9 cellular contexts compared by ENCODE assay signal in the genomic region with DNA sequence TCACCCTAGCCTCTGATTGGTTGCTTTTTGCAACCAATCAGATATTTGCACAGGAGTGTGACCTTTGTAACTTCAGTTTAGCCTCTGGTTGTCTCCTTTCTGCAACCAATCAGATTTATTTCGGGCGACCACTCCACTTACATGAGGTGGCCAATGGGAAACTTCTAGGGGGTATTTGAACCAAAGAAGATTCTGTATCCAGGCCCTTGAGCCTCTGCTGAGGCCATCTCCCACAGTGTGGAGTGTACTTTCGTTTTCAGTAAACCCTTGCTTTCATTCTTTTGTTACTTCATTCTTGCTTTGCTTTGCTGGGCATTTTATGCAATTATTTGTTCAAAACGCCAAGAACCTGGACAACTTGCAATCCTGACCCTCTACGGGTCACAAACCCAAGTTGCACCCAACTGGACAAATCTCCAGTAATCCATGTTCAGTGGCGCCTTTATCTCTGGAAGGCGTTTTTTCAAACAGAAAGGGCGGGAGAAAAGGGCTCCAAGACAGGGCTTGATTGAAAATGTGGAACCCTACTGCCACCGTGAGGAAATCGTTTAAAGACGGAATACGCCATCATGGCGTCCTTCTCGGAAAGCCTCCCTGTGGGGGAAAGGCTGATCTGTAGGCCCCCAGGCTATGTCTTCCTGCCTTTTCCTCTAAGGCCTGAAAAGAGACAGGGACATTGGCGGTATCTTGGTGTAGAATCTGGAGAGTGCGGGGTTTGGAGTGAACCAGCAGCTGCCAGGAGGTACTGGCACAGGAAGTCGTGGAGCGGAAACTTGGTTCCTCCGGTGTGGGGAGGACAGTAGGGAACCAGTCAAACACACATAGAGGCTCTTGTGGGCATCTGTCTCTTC.
A peak's percentile ranks its signal among the peaks of the same experiment; 100 is the strongest.
DNase-seq lines count a peak whose midpoint lies in the region; ATAC-seq and FAIRE-seq lines count a peak whose summit lies in the region.
"Had no signal": no experiment of that assay in that cellular context is flagged by ENCODE, and none has a peak within 500 bp of the region (broad histone marks: within the 10 kb centered on the region; RNA-seq: fewer than 3 reads in every experiment).

No MANE protein-coding gene starts in this region.

- CTCF ChIA-PET in naive thymus-derived CD4-positive, alpha-beta T cell (lab: Charles Lee): no interaction called here

- H3K4me3 ChIP-seq in naive thymus-derived CD4-positive, alpha-beta T cell (ENCODE audit: low read length): no peak overlapping the region
- H3K4me3 ChIP-seq: body of pancreas had no signal

- no peaks in the 10 kb centered on the region for H3K4me1 Mint-ChIP-seq in activated T-cell treated with anti-CD3 and anti-CD28 coated beads, Interleukin-2, amount 50 U/mL, for 4 hours (ENCODE audit: low read depth)
- H3K4me1 Mint-ChIP-seq in naive thymus-derived CD4-positive, alpha-beta T cell: peaks cover 0 to 6% (median 0%) of the 10 kb centered on the region in 7 donors

- DNase-seq in GM04504 (ENCODE audit: low read depth) (peak; percentile 82), HTR-8/SVneo (ENCODE audit: insufficient read length, low spot score) (no peak), NCI-H524 treated with DMSO at 0.1 percent for 48 hours (lab: John Stamatoyannopoulos, UW) (no peak), HPDE6-E6E7 (ENCODE audit: extremely low spot score) (no peak)
- DNase-seq in activated T-cell treated with anti-CD3 and anti-CD28 coated beads, Interleukin-2, amount 50 U/mL, for 4 hours: peak; percentile 74
- DNase-seq in naive thymus-derived CD4-positive, alpha-beta T cell: peak in 5 of 9 donors; percentile 85 to 93 (median 91)

- H3K4me3 Mint-ChIP-seq in activated T-cell treated with anti-CD3 and anti-CD28 coated beads, Interleukin-2, amount 50 U/mL, for 4 hours: no peak overlapping the region
- H3K4me3 Mint-ChIP-seq in naive thymus-derived CD4-positive, alpha-beta T cell: peak overlapping the region in 5 of 10 donors; percentile 82 to 97 (median 93)

- H3K36me3 Mint-ChIP-seq in activated T-cell treated with anti-CD3 and anti-CD28 coated beads, Interleukin-2, amount 50 U/mL, for 4 hours (ENCODE audit: insufficient read depth): peaks cover 4% of the 10 kb centered on the region
- peaks cover 0 to 18% (median 6%) of the 10 kb centered on the region in 5 donors for H3K36me3 Mint-ChIP-seq in naive thymus-derived CD4-positive, alpha-beta T cell

- no peaks in the 10 kb centered on the region for H3K4me1 ChIP-seq in naive thymus-derived CD4-positive, alpha-beta T cell (ENCODE audit: control insufficient read depth in 2 of 2, insufficient read depth in 2 of 2, low read length in 2 of 2)
- H3K4me1 ChIP-seq: body of pancreas had no signal

- H3K27ac Mint-ChIP-seq in naive thymus-derived CD4-positive, alpha-beta T cell: peak overlapping the region in 4 of 9 donors; percentile 90 to 97 (median 96)

- no peaks in the 10 kb centered on the region for H3K27me3 Mint-ChIP-seq in activated T-cell treated with anti-CD3 and anti-CD28 coated beads, Interleukin-2, amount 50 U/mL, for 4 hours (ENCODE audit: low read depth)
- no peaks in the 10 kb centered on the region for H3K27me3 Mint-ChIP-seq in naive thymus-derived CD4-positive, alpha-beta T cell

- intact Hi-C loops in naive thymus-derived CD4-positive, alpha-beta T cell (cut with micrococcal nuclease): no loop called here

- no peaks in the 10 kb centered on the region for H3K36me3 ChIP-seq in naive thymus-derived CD4-positive, alpha-beta T cell (ENCODE audit: control insufficient read depth in 2 of 3, insufficient read depth in 3 of 3, low read length in 3 of 3)

- no peaks in the 10 kb centered on the region for H3K27me3 ChIP-seq in naive thymus-derived CD4-positive, alpha-beta T cell (ENCODE audit: control insufficient read depth in 2 of 2, insufficient read depth in 2 of 2, low read length in 2 of 2)
- H3K27me3 ChIP-seq: body of pancreas had no signal

- H3K27ac ChIP-seq in naive thymus-derived CD4-positive, alpha-beta T cell (ENCODE audit: low read depth, low read length): peak overlapping the region; percentile 56

- H3K9me3 ChIP-seq in naive thymus-derived CD4-positive, alpha-beta T cell (ENCODE audit: control insufficient read depth in 2 of 3, low read length in 3 of 3): no peaks in the 10 kb centered on the region
- H3K9me3 ChIP-seq: body of pancreas had no signal

- H3K9me3 Mint-ChIP-seq in activated T-cell treated with anti-CD3 and anti-CD28 coated beads, Interleukin-2, amount 50 U/mL, for 4 hours: peaks cover 4% of the 10 kb centered on the region
- peaks cover 0 to 15% (median 4%) of the 10 kb centered on the region in 11 donors for H3K9me3 Mint-ChIP-seq in naive thymus-derived CD4-positive, alpha-beta T cell

- POLR2A ChIA-PET in naive thymus-derived CD4-positive, alpha-beta T cell (lab: Charles Lee): no interaction called here

- ATAC-seq in HG03025 (IDR thresholded peaks at IDR 0.05; ENCODE audit: low FRiP score, unreplicated experiment) (peak; percentile 59), GM21367 (IDR thresholded peaks at IDR 0.05; ENCODE audit: unreplicated experiment) (no peak)
- ATAC-seq in activated T-cell treated with anti-CD3 and anti-CD28 coated beads, Interleukin-2, amount 50 U/mL, for 4 hours: peak in 1 of 2 donors; percentile 69
- ATAC-seq in naive thymus-derived CD4-positive, alpha-beta T cell: no peak
- ATAC-seq: body of pancreas had no signal

- FAIRE-seq in HTR-8/SVneo (lab: Jason Lieb, UNC): no peak

Comparison
In these comparisons a context has a peak if more than half of its experiments do, and no peak if none do; other contexts are left out.
1. DNase-seq: peak in GM04504 (single experiment), activated T-cell treated with anti-CD3 and anti-CD28 coated beads, Interleukin-2, amount 50 U/mL, for 4 hours (single experiment) and naive thymus-derived CD4-positive, alpha-beta T cell (5 of 9); none in HTR-8/SVneo (single experiment), NCI-H524 treated with DMSO at 0.1 percent for 48 hours (single experiment) and HPDE6-E6E7 (single experiment).